7 cellular contexts compared by ENCODE assay signal in the genomic region with DNA sequence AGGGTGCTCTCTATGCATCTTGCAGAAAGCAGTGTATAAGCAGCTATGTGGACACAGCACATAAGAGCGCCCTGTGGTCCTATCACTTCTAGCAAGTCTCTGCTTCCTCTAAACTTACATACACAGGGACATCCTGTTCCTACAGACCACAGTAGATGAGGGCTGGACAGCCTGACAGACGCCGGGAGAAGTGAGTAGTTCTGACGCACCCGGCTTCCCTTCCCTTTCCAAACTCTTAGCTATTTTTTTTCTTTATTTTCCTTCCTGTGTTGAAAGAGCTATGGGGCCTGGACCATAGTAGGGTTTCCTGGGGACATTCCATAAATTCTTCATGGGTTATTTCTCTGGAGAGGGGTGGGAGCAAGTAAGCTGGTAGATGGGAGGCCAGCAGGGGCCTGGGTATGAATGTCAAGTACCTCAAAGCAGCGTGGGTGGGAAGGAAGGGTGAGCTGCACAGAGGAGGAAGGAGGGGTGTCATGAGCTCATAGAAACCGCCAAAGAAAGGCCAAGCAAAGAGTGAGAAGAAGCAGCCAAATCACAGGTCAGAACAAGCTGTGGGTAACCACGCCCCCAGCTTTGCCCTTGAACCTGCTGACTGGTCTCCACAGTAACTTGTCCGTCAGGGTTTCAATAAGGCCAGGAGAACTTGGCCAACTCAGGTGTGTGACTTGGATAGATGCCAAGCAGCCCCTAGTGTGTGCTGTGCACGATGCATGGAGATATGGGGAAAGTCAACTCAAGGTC. TPM values are rescaled to one million over a fixed set of nuclear protein-coding genes. Genes with fewer than 3 reads are reported as not detected.
A peak's percentile ranks its signal among the peaks of the same experiment; 100 is the strongest.
DNase-seq lines count a peak whose midpoint lies in the region; ATAC-seq and TF ChIP-seq lines count a peak whose summit lies in the region.

No MANE protein-coding gene starts in this region.

- H2AFZ ChIP-seq in IMR-90 (replicated peaks; ENCODE audit: low read length, poor library complexity) (peak overlapping the region; percentile 67), hepatocyte (no peak overlapping the region)

- dilution Hi-C loops in IMR-90 (cut with HindIII; ENCODE audit: low sequenced_read_pairs, unreplicated experiment) = no loop called here

- peaks cover 0 to 58% of the 10 kb centered on the region in 2 experiments; a peak in 2 of 4 replicates for H3K79me1 ChIP-seq in IMR-90 (ENCODE audit: low read depth in 1 of 2, low read length in 2 of 2)

- peak overlapping the region; percentile 52; the same call in 1 of the 2 replicates for H3K56ac ChIP-seq in IMR-90 (ENCODE audit: extremely low read depth, insufficient read depth, low read length)

- H3K9ac ChIP-seq in IMR-90 (ENCODE audit: low read depth, low read length) (no peak overlapping the region), adipocyte (ENCODE audit: low read length) (no peak overlapping the region)

- TF ChIP-seq RAD21 in IMR-90 (IDR thresholded peaks at IDR 0.05; ENCODE audit: low read length) = no peak

- TF ChIP-seq CTCF in IMR-90 (conservative IDR thresholded peaks at IDR 0.05; ENCODE audit: low read depth, low read length) (no peak), hepatocyte (IDR thresholded peaks at IDR 0.05; ENCODE audit: poor library complexity) (no peak), transverse colon (IDR thresholded peaks at IDR 0.05) (no peak)

- BruUV-seq in IMR-90 (replicated peaks; lab: Mats Ljungman, UMichigan) = no TSS peak

- TF ChIP-seq POLR2A in IMR-90 (IDR thresholded peaks at IDR 0.05; ENCODE audit: low read depth, low read length) (no peak), transverse colon (IDR thresholded peaks at IDR 0.05) (no peak)

- H3K18ac ChIP-seq in IMR-90 (ENCODE audit: low read depth, low read length) = peak overlapping the region; percentile 61; the same call in 1 of the 2 replicates

- H4K8ac ChIP-seq in IMR-90 (ENCODE audit: low read depth in 2 of 2, low read length in 2 of 2) = peak overlapping the region; percentile 24 to 81; a peak in 2 of 4 replicates

- H2AK9ac ChIP-seq in IMR-90 (replicated peaks; ENCODE audit: low read depth, low read length, poor library complexity) = peak overlapping the region; percentile 33

- no peaks in the 10 kb centered on the region for H3K9me3 ChIP-seq in IMR-90 (ENCODE audit: control insufficient read depth, insufficient read depth, low read length)
- no peaks in the 10 kb centered on the region for H3K9me3 ChIP-seq in adipocyte (ENCODE audit: control insufficient read depth, low read length)
- H3K9me3 ChIP-seq in hepatocyte (ENCODE audit: low read depth) = no peaks in the 10 kb centered on the region
- no peaks in the 10 kb centered on the region for H3K9me3 ChIP-seq in transverse colon

- peak overlapping the region; percentile 90 for H3K4ac ChIP-seq in IMR-90 (ENCODE audit: low read depth, low read length)

- peak overlapping the region; percentile 67 for H2BK5ac ChIP-seq in IMR-90 (ENCODE audit: low read depth, low read length, poor library complexity, severe bottlenecking)

- peak overlapping the region; percentile 86 for H3K14ac ChIP-seq in IMR-90 (replicated peaks; ENCODE audit: low read depth, low read length)

- peak overlapping the region; percentile 64; the same call in 1 of the 2 replicates for H4K5ac ChIP-seq in IMR-90 (ENCODE audit: low read depth, low read length)

- H3K4me2 ChIP-seq in IMR-90 (ENCODE audit: low read depth, low read length) = peak overlapping the region; percentile 5
- no peak overlapping the region for H3K4me2 ChIP-seq in hepatocyte

- H3K4me3 ChIP-seq in IMR-90 (ENCODE audit: insufficient read depth, low read depth, low read length) (no peak overlapping the region), adipocyte (ENCODE audit: low read length) (no peak overlapping the region), hepatocyte (no peak overlapping the region), transverse colon (no peak overlapping the region)

- POLR2A ChIA-PET in IMR-90 (lab: Charles Lee; ENCODE audit: unreplicated experiment) = no interaction called here

- peak overlapping the region; percentile 91; the same call in 2 of the 3 replicates for H2BK15ac ChIP-seq in IMR-90 (ENCODE audit: low read depth, low read length)

- H3K9me2 ChIP-seq in hepatocyte (replicated peaks; ENCODE audit: insufficient read depth) = no peaks in the 10 kb centered on the region

- peak; percentile 76 for ATAC-seq in IMR-90 (ENCODE audit: low read depth)
- no peak for ATAC-seq in GM19395 (IDR thresholded peaks at IDR 0.05; ENCODE audit: unreplicated experiment)
- ATAC-seq in GM21576 (IDR thresholded peaks at IDR 0.05; ENCODE audit: unreplicated experiment) = no peak

- peak overlapping the region; percentile 66 for H3K27ac ChIP-seq in IMR-90 (ENCODE audit: insufficient read depth, low read length)
- H3K27ac ChIP-seq in hepatocyte = peak overlapping the region; percentile 68
- peak overlapping the region in 3 of 4 donors; percentile 35 to 84 (median 84) for H3K27ac ChIP-seq in transverse colon

- peak overlapping the region; percentile 81 for H4K91ac ChIP-seq in IMR-90 (ENCODE audit: insufficient read depth, low read depth, low read length)

- peak; percentile 41 for TF ChIP-seq EP300 in transverse colon (IDR thresholded peaks at IDR 0.05; ENCODE audit: low read depth)

- peaks cover 48% of the 10 kb centered on the region for H3K9me1 ChIP-seq in IMR-90 (ENCODE audit: insufficient read depth, low read length)

- H4K20me1 ChIP-seq in IMR-90 (ENCODE audit: insufficient read depth, low read length) (no peaks in the 10 kb centered on the region), hepatocyte (ENCODE audit: insufficient read depth, poor library complexity, severe bottlenecking) (no peaks in the 10 kb centered on the region)

- peak overlapping the region; percentile 95 for H2BK20ac ChIP-seq in IMR-90 (ENCODE audit: low read depth, low read length)

- H2AK5ac ChIP-seq in IMR-90 (ENCODE audit: low read depth, low read length) = peak overlapping the region; percentile 92

- peak overlapping the region; percentile 81 for H3K23ac ChIP-seq in IMR-90 (ENCODE audit: low read depth, low read length)

- H3K27me3 ChIP-seq in IMR-90 (ENCODE audit: control insufficient read depth, insufficient read depth, low read length) (no peaks in the 10 kb centered on the region), adipocyte (replicated peaks; ENCODE audit: control insufficient read depth, insufficient read depth, low read length) (no peaks in the 10 kb centered on the region), hepatocyte (no peaks in the 10 kb centered on the region), transverse colon (no peaks in the 10 kb centered on the region)

- WGBS in IMR-90 (ENCODE audit: extremely low coverage in 2 of 2, insufficient read length in 1 of 2), 2 experiments = 15% methylated on average over 2 of the region's 10 CpGs; no CpG with 5 or more reads in 1 of the 2 experiments
- WGBS in hepatocyte (ENCODE audit: low lambda C conversion rate, missing lambda C conversion rate) = 70% methylated on average over 10 of the region's 10 CpGs
- WGBS in transverse colon (ENCODE audit: low coverage in 1 of 2), 2 donors = 61 to 68% methylated on average over 5 to 10 of the region's 10 CpGs

- intact Hi-C loops in IMR-90 (cut with micrococcal nuclease) = no loop called here
- intact Hi-C loops in transverse colon (cut with DNase I; ENCODE audit: low total_unique reads) = no loop called here

- DNase-seq in IMR-90 (peak; percentile 94), adipocyte (ENCODE audit: low read depth) (peak; percentile 89), hepatocyte (ENCODE audit: low spot score) (peak; percentile 76), transverse colon (no peak), SHP77 (lab: John Stamatoyannopoulos, UW) (no peak)

- peaks cover 28% of the 10 kb centered on the region for H3K4me1 ChIP-seq in IMR-90 (ENCODE audit: control insufficient read depth, insufficient read depth, low read length)
- peaks cover 27% of the 10 kb centered on the region for H3K4me1 ChIP-seq in adipocyte (ENCODE audit: control insufficient read depth, insufficient read depth, low read length)
- peaks cover 27% of the 10 kb centered on the region for H3K4me1 ChIP-seq in hepatocyte (ENCODE audit: insufficient read depth)
- peaks cover 20 to 58% (median 33%) of the 10 kb centered on the region in 4 donors for H3K4me1 ChIP-seq in transverse colon

- H3K79me2 ChIP-seq in hepatocyte = no peaks in the 10 kb centered on the region

- H3K36me3 ChIP-seq in IMR-90 (ENCODE audit: control insufficient read depth, insufficient read depth, low read length) (no peaks in the 10 kb centered on the region), adipocyte (ENCODE audit: control insufficient read depth, insufficient read depth, low read length, severe bottlenecking) (no peaks in the 10 kb centered on the region), hepatocyte (replicated peaks; ENCODE audit: insufficient read depth, low read depth) (no peaks in the 10 kb centered on the region), transverse colon (no peaks in the 10 kb centered on the region)

- CTCF ChIA-PET in IMR-90 (lab: Yijun Ruan, JAX) = interaction anchor here (0.8 to 1.3 kb wide), 4 partner anchors 12 to 48 kb away, joined by 3 read pairs; no protein-coding TSS in a partner anchor

- in situ Hi-C loops in IMR-90 (cut with MboI; ENCODE audit: low sequenced_read_pairs) = no loop called here
- in situ Hi-C loops in transverse colon (cut with MboI; ENCODE audit: low pct_ligation_motif_present in 1 of 4, low pct_unique_long_range_greater_than_20kb in 1 of 4, low sequenced_read_pairs in 3 of 4) = no loop called here

- H2BK120ac ChIP-seq in IMR-90 (ENCODE audit: low read depth, low read length) = peak overlapping the region; percentile 94

TF ChIP-seq in IMR-90, 13 proteins besides CTCF, POLR2A, EP300 and RAD21:
- TF ChIP-seq, protein P1, sequence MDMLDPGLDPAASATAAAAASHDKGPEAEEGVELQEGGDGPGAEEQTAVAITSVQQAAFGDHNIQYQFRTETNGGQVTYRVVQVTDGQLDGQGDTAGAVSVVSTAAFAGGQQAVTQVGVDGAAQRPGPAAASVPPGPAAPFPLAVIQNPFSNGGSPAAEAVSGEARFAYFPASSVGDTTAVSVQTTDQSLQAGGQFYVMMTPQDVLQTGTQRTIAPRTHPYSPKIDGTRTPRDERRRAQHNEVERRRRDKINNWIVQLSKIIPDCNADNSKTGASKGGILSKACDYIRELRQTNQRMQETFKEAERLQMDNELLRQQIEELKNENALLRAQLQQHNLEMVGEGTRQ (IDR thresholded peaks at IDR 0.05; ENCODE audit: low read depth, low read length) = no peak
- TF ChIP-seq MAZ (IDR thresholded peaks at IDR 0.05; ENCODE audit: borderline replicate concordance, low read depth, low read length) (peak; percentile 58; the same call in 1 of the 2 replicates), MAFK (IDR thresholded peaks at IDR 0.05; ENCODE audit: low read depth, low read length) (0 out of 2 replicates have a peak, but pooled peaks have one; percentile 7), CEBPB (IDR thresholded peaks at IDR 0.05; ENCODE audit: low read depth, low read length) (peak; percentile 56)
TF ChIP-seq in IMR-90: peak in this region for 3.

RNA-seq across cellular contexts. Expression of gene PLXNA2, which starts 36.6 kb away (rescaled TPM):
- 0.56 and 0.72 TPM in 2 replicates for total RNA-seq in IMR-90 (2012; rRNA removed)
- polyA plus RNA-seq in IMR-90 (2012; rRNA removed) = 1.1 and 1.2 TPM in 2 replicates
- polyA plus RNA-seq in IMR-90 (2012; cell fraction: cytosol; rRNA removed) = 0.45 and 0.59 TPM in 2 replicates
- polyA plus RNA-seq in IMR-90 (2012; cell fraction: nucleus; rRNA removed; ENCODE audit: low replicate concordance) = 3.2 and 3.3 TPM in 2 replicates
- total RNA-seq in hepatocyte = 8.3 and 9.8 TPM in 2 replicates
- 13.1 and 16.4 TPM in 2 replicates for polyA plus RNA-seq in hepatocyte
- 100 to 1,000 TPM in 1 of 4 donors, 10 to 100 TPM in 3; 77.4 to 140 (median 85.5) TPM for total RNA-seq in transverse colon

Comparison
In these comparisons a context has a peak if more than half of its experiments do, and no peak if none do; other contexts are left out.
1. DNase-seq: peak in IMR-90 (single experiment), adipocyte (single experiment) and hepatocyte (single experiment); none in transverse colon (single experiment) and SHP77 (0 of 2).
2. Peak in every context shown above with its lines, with median percentiles within 50 percentile points of each other: H3K27ac ChIP-seq.